ENCODE assay signal across 10 cellular contexts in genomic region chr3:194270627-194271458, GRCh38.
DNase-seq lines count a peak whose midpoint lies in the region; ATAC-seq and TF ChIP-seq lines count a peak whose summit lies in the region.
"Had no signal": no experiment of that assay in that cellular context is flagged by ENCODE, and none has a peak within 500 bp of the region (broad histone marks: within the 10 kb centered on the region; RNA-seq: fewer than 3 reads in every experiment).

No MANE protein-coding gene starts in this region.

- ATAC-seq in activated T-helper 17 cell treated with anti-CD3 and anti-CD28 coated beads, Interleukin-2, amount 50 U/mL, for 72 hours (replicated peaks): no peak
- ATAC-seq: T-cell had no signal

- H3K27ac ChIP-seq in CD4-positive, alpha-beta memory T cell (ENCODE audit: low read depth, low read length): no peak overlapping the region

- POLR2A ChIA-PET in CD4-positive, alpha-beta memory T cell (lab: Charles Lee; ENCODE audit: partially characterized antibody): no interaction called here

- no peaks in the 10 kb centered on the region for H3K9me3 Mint-ChIP-seq in neural crest cell
- no peaks in the 10 kb centered on the region for H3K9me3 Mint-ChIP-seq in activated T-helper 17 cell treated with anti-CD3 and anti-CD28 coated beads, Interleukin-2, amount 50 U/mL, for 72 hours
- no peaks in the 10 kb centered on the region for H3K9me3 Mint-ChIP-seq in CD4-positive, alpha-beta memory T cell
- H3K9me3 Mint-ChIP-seq: T-cell had no signal

- peak; percentile 93 for DNase-seq in A172 (ENCODE audit: low spot score)
- DNase-seq in SK-MEL-5 (ENCODE audit: low read depth, low spot score): peak; percentile 93
- DNase-seq in fibroblast of villous mesenchyme (ENCODE audit: low read depth): peak; percentile 86
- DNase-seq in neural crest cell (ENCODE audit: low read depth, low spot score): peak; percentile 63
- DNase-seq in activated CD8-positive, alpha-beta memory T cell treated with anti-CD3 and anti-CD28 coated beads for 24 hours: no peak
- DNase-seq in NCI-H2227 treated with DMSO at 0.1 percent for 48 hours (lab: John Stamatoyannopoulos, UW): no peak
- DNase-seq in CD4-positive, alpha-beta memory T cell: no peak
- DNase-seq: AML-193 had no signal

- in situ Hi-C loops in SK-MEL-5 (cut with HindIII; ENCODE audit: low pct_unique_long_range_greater_than_20kb, low sequenced_read_pairs): no loop called here

- no peaks in the 10 kb centered on the region for H3K27me3 ChIP-seq in CD4-positive, alpha-beta memory T cell (ENCODE audit: insufficient read depth, low read length)

- intact Hi-C loops in CD4-positive, alpha-beta memory T cell (cut with micrococcal nuclease): no loop called here

- H3K4me3 ChIP-seq in fibroblast of villous mesenchyme (ENCODE audit: low read depth, low read length): no peak overlapping the region
- H3K4me3 ChIP-seq in CD4-positive, alpha-beta memory T cell (ENCODE audit: low read length in 2 of 2): no peak overlapping the region

- CTCF ChIA-PET in CD4-positive, alpha-beta memory T cell (lab: Charles Lee; ENCODE audit: partially characterized antibody): no interaction called here

- no peak for TF ChIP-seq CTCF in fibroblast of villous mesenchyme (IDR thresholded peaks at IDR 0.05; ENCODE audit: insufficient read depth, low read depth, low read length)
- TF ChIP-seq CTCF in neural crest cell (conservative IDR thresholded peaks at IDR 0.05): no peak

- H3K4me1 Mint-ChIP-seq in neural crest cell: peaks cover 77% of the 10 kb centered on the region
- H3K4me1 Mint-ChIP-seq in activated T-helper 17 cell treated with anti-CD3 and anti-CD28 coated beads, Interleukin-2, amount 50 U/mL, for 72 hours: peaks cover 7% of the 10 kb centered on the region
- H3K4me1 Mint-ChIP-seq in CD4-positive, alpha-beta memory T cell: peaks cover 5 to 10% (median 8%) of the 10 kb centered on the region in 4 donors

- peaks cover 41% of the 10 kb centered on the region for H3K27me3 Mint-ChIP-seq in neural crest cell (ENCODE audit: low read depth)
- H3K27me3 Mint-ChIP-seq in activated T-helper 17 cell treated with anti-CD3 and anti-CD28 coated beads, Interleukin-2, amount 50 U/mL, for 72 hours: no peaks in the 10 kb centered on the region
- H3K27me3 Mint-ChIP-seq in CD4-positive, alpha-beta memory T cell: peaks cover 1 to 4% of the 10 kb centered on the region in 2 donors

- H3K4me3 Mint-ChIP-seq in neural crest cell: peak overlapping the region; percentile 53
- H3K4me3 Mint-ChIP-seq in activated T-helper 17 cell treated with anti-CD3 and anti-CD28 coated beads, Interleukin-2, amount 50 U/mL, for 72 hours: no peak overlapping the region
- no peak overlapping the region for H3K4me3 Mint-ChIP-seq in CD4-positive, alpha-beta memory T cell
- H3K4me3 Mint-ChIP-seq: T-cell had no signal

- peaks cover 2% of the 10 kb centered on the region for H3K36me3 Mint-ChIP-seq in neural crest cell (ENCODE audit: low read depth)
- H3K36me3 Mint-ChIP-seq in activated T-helper 17 cell treated with anti-CD3 and anti-CD28 coated beads, Interleukin-2, amount 50 U/mL, for 72 hours (ENCODE audit: low read depth): no peaks in the 10 kb centered on the region
- no peaks in the 10 kb centered on the region for H3K36me3 Mint-ChIP-seq in CD4-positive, alpha-beta memory T cell
- H3K36me3 Mint-ChIP-seq: T-cell had no signal

- no peaks in the 10 kb centered on the region for H3K9me3 ChIP-seq in CD4-positive, alpha-beta memory T cell (ENCODE audit: control insufficient read depth in 1 of 2, low read length in 2 of 2)

- H3K27ac Mint-ChIP-seq in neural crest cell (ENCODE audit: unreplicated experiment): peak overlapping the region; percentile 98
- H3K27ac Mint-ChIP-seq in activated T-helper 17 cell treated with anti-CD3 and anti-CD28 coated beads, Interleukin-2, amount 50 U/mL, for 72 hours: no peak overlapping the region
- H3K27ac Mint-ChIP-seq in CD4-positive, alpha-beta memory T cell: no peak overlapping the region
- H3K27ac Mint-ChIP-seq: T-cell had no signal

- H3K36me3 ChIP-seq in CD4-positive, alpha-beta memory T cell (ENCODE audit: insufficient read depth, low read length): no peaks in the 10 kb centered on the region

- no peaks in the 10 kb centered on the region for H3K4me1 ChIP-seq in CD4-positive, alpha-beta memory T cell (ENCODE audit: insufficient read depth, low read length)

Comparison
In these comparisons a context has a peak if more than half of its experiments do, and no peak if none do; other contexts are left out.
1. DNase-seq: peak in A172 (single experiment), SK-MEL-5 (single experiment), fibroblast of villous mesenchyme (single experiment) and neural crest cell (single experiment); none in activated CD8-positive, alpha-beta memory T cell treated with anti-CD3 and anti-CD28 coated beads for 24 hours (single experiment), NCI-H2227 treated with DMSO at 0.1 percent for 48 hours (single experiment) and CD4-positive, alpha-beta memory T cell (0 of 5).